ENCODE assay signal across 16 cellular contexts in genomic region chr22:30944986-30945385, GRCh38.
"Had no signal": no experiment of that assay in that cellular context is flagged by ENCODE, and none has a peak within 500 bp of the region (broad histone marks: within the 10 kb centered on the region; RNA-seq: fewer than 3 reads in every experiment).

No MANE protein-coding gene starts in this region.

- DNase-seq: activated CD8-positive, alpha-beta memory T cell treated with anti-CD3 and anti-CD28 coated beads for 24 hours; activated gamma-delta T cell; amniotic stem cell; brain microvascular endothelial cell; dorsolateral prefrontal cortex; foreskin melanocyte; heart left ventricle; left ventricle myocardium inferior; SHP77 treated with DMSO at 0.1 percent for 48 hours; sigmoid colon; stimulated activated CD4-positive, alpha-beta T cell treated with anti-CD3 and anti-CD28 coated beads, Interleukin-2, amount 100 ng/mL, for 48 hours; stimulated activated CD8-positive, alpha-beta memory T cell treated with anti-CD3 and anti-CD28 coated beads, Interleukin-4, amount 100 ng/mL, for 48 hours; stimulated activated naive CD8-positive, alpha-beta T cell treated with anti-CD3 and anti-CD28 coated beads, Interleukin-15, amount 100 ng/mL, for 72 hours had no signal

- H3K4me3 Mint-ChIP-seq: neural crest cell; stimulated activated naive CD8-positive, alpha-beta T cell treated with anti-CD3 and anti-CD28 coated beads, Interleukin-15, amount 100 ng/mL, for 72 hours had no signal

- H3K9me3 Mint-ChIP-seq: neural crest cell; stimulated activated naive CD8-positive, alpha-beta T cell treated with anti-CD3 and anti-CD28 coated beads, Interleukin-15, amount 100 ng/mL, for 72 hours; T-helper 1 cell treated with Interleukin-12 subunit alpha and Interleukin-12 subunit beta and Interleukin-4 antibody, amounts not matched to agents 30 μg/mL and 1 μg/mL, for 36 hours had no signal

- H3K27me3 ChIP-seq: brain microvascular endothelial cell, dorsolateral prefrontal cortex, heart left ventricle, sigmoid colon had no signal

- H3K27ac ChIP-seq: brain microvascular endothelial cell, dorsolateral prefrontal cortex, heart left ventricle, left ventricle myocardium inferior, sigmoid colon had no signal

- H3K4me3 ChIP-seq: dorsolateral prefrontal cortex, heart left ventricle, left ventricle myocardium inferior, sigmoid colon had no signal

- H3K9me3 ChIP-seq: heart left ventricle, left ventricle myocardium inferior, sigmoid colon had no signal

- ATAC-seq: activated CD4-positive, CD25-positive, alpha-beta regulatory T cell treated with anti-CD3 and anti-CD28 coated beads, Interleukin-2, amount 50 U/mL, for 24 hours; heart left ventricle; stimulated activated naive CD8-positive, alpha-beta T cell treated with anti-CD3 and anti-CD28 coated beads, Interleukin-15, amount 100 ng/mL, for 72 hours had no signal

- H3K27me3 Mint-ChIP-seq: stimulated activated naive CD8-positive, alpha-beta T cell treated with anti-CD3 and anti-CD28 coated beads, Interleukin-15, amount 100 ng/mL, for 72 hours had no signal
